In the genomic region with DNA sequence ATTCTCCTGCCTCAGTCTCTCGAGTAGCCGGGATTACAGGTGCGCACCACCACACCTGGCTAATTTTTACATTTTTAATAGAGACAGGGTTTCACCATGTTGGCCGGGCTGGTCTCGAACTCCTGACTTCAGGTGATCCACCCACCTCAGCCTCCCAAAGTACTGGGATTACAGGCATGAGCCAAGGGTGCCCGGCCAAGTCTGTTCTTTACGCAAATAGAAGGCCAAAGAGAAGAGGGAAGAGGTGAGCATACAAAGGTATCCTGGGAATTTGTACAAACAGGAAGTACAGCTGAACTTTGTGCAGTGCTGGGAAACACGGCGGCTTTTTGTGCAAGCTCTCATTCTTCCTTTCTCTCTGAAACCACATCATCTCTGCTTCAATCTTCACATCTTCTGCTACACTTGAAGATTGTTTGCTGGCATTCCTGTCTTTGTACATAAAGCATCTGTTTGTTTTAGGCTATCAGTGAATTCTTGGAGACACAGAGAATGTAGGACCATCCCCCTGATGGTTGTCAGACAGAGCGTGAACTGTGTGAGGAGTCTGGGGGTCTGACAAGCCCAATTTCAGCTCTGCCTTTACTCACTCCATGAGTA, we compare ENCODE assay signal across 19 cellular contexts.
DNase-seq lines count a peak whose midpoint lies in the region; ATAC-seq and TF ChIP-seq lines count a peak whose summit lies in the region.
"Had no signal": no experiment of that assay in that cellular context is flagged by ENCODE, and none has a peak within 500 bp of the region (broad histone marks: within the 10 kb centered on the region; RNA-seq: fewer than 3 reads in every experiment).

No MANE protein-coding gene starts in this region.

- H3K27ac ChIP-seq in VCaP, result peak overlapping the region; percentile 39
- peak overlapping the region; percentile 53 to 64 for H3K27ac ChIP-seq in lung (ENCODE audit: low read depth in 1 of 2, low read length in 1 of 2)
- H3K27ac ChIP-seq in subcutaneous abdominal adipose tissue (ENCODE audit: low read depth, low read length), result peak overlapping the region; percentile 85

- H3K9me3 ChIP-seq in lung (ENCODE audit: control insufficient read depth in 2 of 2, insufficient read depth in 1 of 2, low read length in 1 of 2), result no peaks in the 10 kb centered on the region
- H3K9me3 ChIP-seq in subcutaneous abdominal adipose tissue (ENCODE audit: control insufficient read depth in 5 of 5, low read length in 5 of 5), result no peaks in the 10 kb centered on the region
- H3K9me3 ChIP-seq: BE2C, testis had no signal

- TF ChIP-seq CTCF in VCaP (conservative IDR thresholded peaks at IDR 0.05) (no peak), endothelial cell (IDR thresholded peaks at IDR 0.05; ENCODE audit: unreplicated experiment) (no peak), lung (IDR thresholded peaks at IDR 0.05; ENCODE audit: control extremely low read depth, extremely low read depth) (no peak)

- H3K4me1 ChIP-seq in lung (ENCODE audit: control insufficient read depth in 2 of 2, insufficient read depth in 2 of 2, low read length in 2 of 2) (peaks cover 7 to 27% of the 10 kb centered on the region in 2 donors), subcutaneous abdominal adipose tissue (ENCODE audit: control insufficient read depth in 5 of 5, insufficient read depth in 5 of 5, low read length in 5 of 5) (peaks cover 9 to 69% (median 55%) of the 10 kb centered on the region in 5 donors)

- DNase-seq in endothelial cell (ENCODE audit: low spot score), result no peak
- no peak for DNase-seq in lung (ENCODE audit: low spot score)
- no peak for DNase-seq in NCI-H1105 treated with DMSO at 0.1 percent for 48 hours (lab: John Stamatoyannopoulos, UW)
- DNase-seq in NCI-H2171 treated with DMSO at 0.1 percent for 48 hours (lab: John Stamatoyannopoulos, UW), result no peak
- DNase-seq in NCI-H2171 (lab: John Stamatoyannopoulos, UW), result no peak
- DNase-seq: activated CD4-positive, alpha-beta T cell treated with anti-CD3 and anti-CD28 coated beads for 48 hours; activated naive CD4-positive, alpha-beta T cell treated with anti-CD3 and anti-CD28 coated beads, Interleukin-2, amount 50 U/mL, for 16 hours; BE2C; kidney; naive thymus-derived CD4-positive, alpha-beta T cell; NCI-H1105; NCI-H226; SIG-M5; stimulated activated CD4-positive, alpha-beta T cell treated with anti-CD3 and anti-CD28 coated beads, Interleukin-2, amount 100 ng/mL, for 24 hours; T-helper 9 cell; testis had no signal

- WGBS in lung, 2 donors, result 76 to 81% methylated on average over 10 of the region's 10 CpGs

- H3K9ac ChIP-seq in subcutaneous abdominal adipose tissue (ENCODE audit: low read length in 5 of 5), result peak overlapping the region in 1 of 5 donors; percentile 46

- H3K4me1 Mint-ChIP-seq in endothelial cell (ENCODE audit: unreplicated experiment), result peaks cover 48% of the 10 kb centered on the region
- H3K4me1 Mint-ChIP-seq: naive thymus-derived CD4-positive, alpha-beta T cell had no signal

- peak overlapping the region; percentile 82 for H3K27ac Mint-ChIP-seq in endothelial cell (ENCODE audit: unreplicated experiment)
- H3K27ac Mint-ChIP-seq: naive thymus-derived CD4-positive, alpha-beta T cell had no signal

- peak overlapping the region; percentile 34 for H3K4me3 Mint-ChIP-seq in endothelial cell (ENCODE audit: unreplicated experiment)
- H3K4me3 Mint-ChIP-seq: naive thymus-derived CD4-positive, alpha-beta T cell had no signal

- H3K9me3 Mint-ChIP-seq in endothelial cell (ENCODE audit: unreplicated experiment), result no peaks in the 10 kb centered on the region
- H3K9me3 Mint-ChIP-seq: naive thymus-derived CD4-positive, alpha-beta T cell had no signal

- peak; percentile 14 for ATAC-seq in lung (ENCODE audit: insufficient read depth, low FRiP score)
- ATAC-seq: K562; naive thymus-derived CD4-positive, alpha-beta T cell had no signal

- H3K4me3 ChIP-seq in lung (no peak overlapping the region), subcutaneous abdominal adipose tissue (ENCODE audit: low read depth in 1 of 5, low read length in 5 of 5) (no peak overlapping the region)
- H3K4me3 ChIP-seq: K562, testis had no signal

- H3K27me3 Mint-ChIP-seq in endothelial cell (ENCODE audit: unreplicated experiment), result peaks cover 3% of the 10 kb centered on the region

- peaks cover 7% of the 10 kb centered on the region for H3K36me3 Mint-ChIP-seq in endothelial cell (ENCODE audit: low read depth, unreplicated experiment)
- H3K36me3 Mint-ChIP-seq: naive thymus-derived CD4-positive, alpha-beta T cell had no signal

- H3K36me3 ChIP-seq in lung (ENCODE audit: control insufficient read depth in 2 of 2, insufficient read depth in 2 of 2, low read length in 2 of 2) (no peaks in the 10 kb centered on the region), subcutaneous abdominal adipose tissue (ENCODE audit: control insufficient read depth in 5 of 5, insufficient read depth in 5 of 5, low read length in 5 of 5) (peaks cover 0 to 4% (median 0%) of the 10 kb centered on the region in 5 donors)
- H3K36me3 ChIP-seq: BE2C had no signal

- H3K27me3 ChIP-seq in lung (ENCODE audit: control insufficient read depth, insufficient read depth), result no peaks in the 10 kb centered on the region
- no peaks in the 10 kb centered on the region for H3K27me3 ChIP-seq in subcutaneous abdominal adipose tissue (ENCODE audit: control insufficient read depth in 5 of 5, insufficient read depth in 4 of 5, low read length in 5 of 5)
- H3K27me3 ChIP-seq: BE2C, testis had no signal
